33 cellular contexts compared by ENCODE assay signal in the genomic region with DNA sequence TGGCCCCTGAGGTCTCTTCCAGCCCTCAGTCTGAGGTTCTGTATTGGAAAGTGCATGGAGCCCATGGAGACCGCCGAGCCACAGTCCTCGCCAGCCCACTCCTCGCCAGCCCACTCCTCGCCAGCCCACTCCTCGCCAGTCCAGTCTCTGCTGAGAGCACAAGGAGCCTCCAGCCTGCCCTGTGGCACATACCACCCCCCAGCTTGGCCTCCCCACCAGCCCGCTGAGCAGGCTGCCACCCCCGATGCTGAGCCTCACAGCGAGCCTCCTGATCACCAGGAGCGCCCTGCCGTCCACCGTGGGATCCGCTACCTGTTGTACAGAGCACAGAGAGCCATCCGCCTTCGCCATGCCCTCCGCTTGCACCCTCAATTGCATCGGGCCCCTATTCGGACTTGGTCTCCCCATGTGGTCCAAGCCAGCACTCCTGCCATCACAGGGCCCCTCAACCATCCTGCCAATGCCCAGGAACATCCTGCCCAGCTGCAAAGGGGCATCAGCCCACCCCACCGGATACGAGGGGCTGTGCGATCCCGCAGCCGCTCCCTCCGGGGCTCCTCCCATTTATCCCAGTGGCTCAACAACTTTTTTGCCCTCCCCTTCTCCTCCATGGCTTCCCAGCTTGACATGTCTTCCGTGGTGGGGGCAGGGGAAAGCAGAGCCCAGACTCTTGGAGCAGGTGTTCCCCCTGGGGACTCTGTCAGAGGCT. TPM values are rescaled to one million over a fixed set of nuclear protein-coding genes. Genes with fewer than 3 reads are reported as not detected.
"Had no signal": no experiment of that assay in that cellular context is flagged by ENCODE, and none has a peak within 500 bp of the region (broad histone marks: within the 10 kb centered on the region; RNA-seq: fewer than 3 reads in every experiment).

No MANE protein-coding gene starts in this region.

- H3K9me3 ChIP-seq: ascending aorta, SJCRH30 had no signal

- DNase-seq: activated CD4-positive, alpha-beta memory T cell treated with anti-CD3 and anti-CD28 coated beads, Interleukin-2, amount 10 ng/mL, durations not matched to agents 7 days and 5 days; activated CD4-positive, alpha-beta T cell treated with anti-CD3 and anti-CD28 coated beads for 1 hour; activated CD4-positive, alpha-beta T cell treated with anti-CD3 and anti-CD28 coated beads for 48 hours; activated CD4-positive, CD25-positive, alpha-beta regulatory T cell; activated CD8-positive, alpha-beta memory T cell treated with anti-CD3 and anti-CD28 coated beads for 24 hours; activated CD8-positive, alpha-beta memory T cell treated with anti-CD3 and anti-CD28 coated beads, Interleukin-2, amount 10 ng/mL, durations not matched to agents 7 days and 5 days; activated CD8-positive, alpha-beta memory T cell treated with anti-CD3 and anti-CD28 coated beads, Interleukin-2, amount 50 U/mL, for 48 hours; activated effector memory CD4-positive, alpha-beta T cell treated with Interleukin-2 at 50 U/mL for 16 hours; activated naive CD4-positive, alpha-beta T cell treated with anti-CD3 and anti-CD28 coated beads, Interleukin-2, amount 50 U/mL, for 16 hours; activated naive CD8-positive, alpha-beta T cell treated with anti-CD3 and anti-CD28 coated beads, Interleukin-2, amount 10 ng/mL, durations not matched to agents 7 days and 5 days; activated T-cell treated with anti-CD3 and anti-CD28 coated beads, Interleukin-2, amount 50 U/mL, for 48 hours; amygdala; NCI-H1092 treated with DMSO at 0.1 percent for 48 hours; NCI-H146; NCI-H2029 treated with DMSO at 0.1 percent for 48 hours; NCI-H2171 treated with DMSO at 0.1 percent for 48 hours; NCI-H2227 treated with DMSO at 0.1 percent for 48 hours; NCI-H446; NCI-H510A treated with DMSO at 0.1 percent for 48 hours; NCI-H526 treated with DMSO at 0.1 percent for 48 hours; NCI-H774; SHP77; T1000; WERI-Rb-1 had no signal

- H3K4me3 ChIP-seq: ascending aorta, cardiac muscle cell, SJCRH30, SK-N-MC had no signal

- H3K27me3 ChIP-seq: ascending aorta, cardiac muscle cell, SJCRH30 had no signal

- H3K27ac ChIP-seq: ascending aorta, cardiac muscle cell, SJCRH30, SK-N-MC, WERI-Rb-1 had no signal

- H3K4me3 Mint-ChIP-seq: activated CD4-positive, alpha-beta memory T cell treated with anti-CD3 and anti-CD28 coated beads, Interleukin-2, amount 10 ng/mL, durations not matched to agents 7 days and 5 days; activated CD8-positive, alpha-beta memory T cell treated with anti-CD3 and anti-CD28 coated beads, Interleukin-2, amount 10 ng/mL, durations not matched to agents 7 days and 5 days; activated naive CD8-positive, alpha-beta T cell treated with anti-CD3 and anti-CD28 coated beads, Interleukin-2, amount 10 ng/mL, durations not matched to agents 7 days and 5 days; central memory CD8-positive, alpha-beta T cell had no signal

- H3K27ac Mint-ChIP-seq: activated CD4-positive, alpha-beta memory T cell treated with anti-CD3 and anti-CD28 coated beads, Interleukin-2, amount 10 ng/mL, durations not matched to agents 7 days and 5 days; activated CD8-positive, alpha-beta memory T cell treated with anti-CD3 and anti-CD28 coated beads, Interleukin-2, amount 10 ng/mL, durations not matched to agents 7 days and 5 days had no signal

- H3K27me3 Mint-ChIP-seq: activated CD4-positive, alpha-beta memory T cell treated with anti-CD3 and anti-CD28 coated beads, Interleukin-2, amount 10 ng/mL, durations not matched to agents 7 days and 5 days; activated CD8-positive, alpha-beta memory T cell treated with anti-CD3 and anti-CD28 coated beads, Interleukin-2, amount 10 ng/mL, durations not matched to agents 7 days and 5 days; activated naive CD8-positive, alpha-beta T cell treated with anti-CD3 and anti-CD28 coated beads, Interleukin-2, amount 10 ng/mL, durations not matched to agents 7 days and 5 days; central memory CD8-positive, alpha-beta T cell had no signal

- H3K9me3 Mint-ChIP-seq: activated CD4-positive, alpha-beta memory T cell treated with anti-CD3 and anti-CD28 coated beads, Interleukin-2, amount 10 ng/mL, durations not matched to agents 7 days and 5 days; activated naive CD8-positive, alpha-beta T cell treated with anti-CD3 and anti-CD28 coated beads, Interleukin-2, amount 10 ng/mL, durations not matched to agents 7 days and 5 days; central memory CD8-positive, alpha-beta T cell had no signal

- H3K4me1 Mint-ChIP-seq: activated CD4-positive, alpha-beta memory T cell treated with anti-CD3 and anti-CD28 coated beads, Interleukin-2, amount 10 ng/mL, durations not matched to agents 7 days and 5 days; activated CD8-positive, alpha-beta memory T cell treated with anti-CD3 and anti-CD28 coated beads, Interleukin-2, amount 10 ng/mL, durations not matched to agents 7 days and 5 days had no signal

- ATAC-seq: activated CD8-positive, alpha-beta memory T cell treated with anti-CD3 and anti-CD28 coated beads, Interleukin-2, amount 10 ng/mL, durations not matched to agents 7 days and 5 days; Panc1 had no signal

RNA-seq across cellular contexts. Expression of a gene that starts 47.1 kb away (rescaled TPM):
- total RNA-seq: activated CD4-positive, alpha-beta memory T cell treated with anti-CD3 and anti-CD28 coated beads, Interleukin-2, amount 10 ng/mL, durations not matched to agents 7 days and 5 days; activated CD8-positive, alpha-beta memory T cell treated with anti-CD3 and anti-CD28 coated beads, Interleukin-2, amount 10 ng/mL, durations not matched to agents 7 days and 5 days; ascending aorta; M059J; RPMI7951; SJCRH30; T-helper 2 cell treated with Interferon-gamma antibody and Interleukin-4, amounts not matched to agents 100 ng/mL and 5 ng/mL, for 36 hours had no signal
- polyA plus RNA-seq: cardiac muscle cell had no signal
